1 cellular context compared by ENCODE assay signal in genomic region chr14:45254771-45255170, GRCh38.
TF ChIP-seq lines count a peak whose summit lies in the region.

No MANE protein-coding gene starts in this region.

TF ChIP-seq in HepG2, 621 proteins besides CTCF, POLR2A, EP300 and RAD21:
- TF ChIP-seq NCOA1 (CRISPR knock-in tag; IDR thresholded peaks at IDR 0.05) = no peak
- no peak for TF ChIP-seq NFE2 (CRISPR knock-in tag; IDR thresholded peaks at IDR 0.05)
- no peak for TF ChIP-seq ZFAT (CRISPR knock-in tag; conservative IDR thresholded peaks at IDR 0.05)
- TF ChIP-seq RXRA (CRISPR knock-in tag; IDR thresholded peaks at IDR 0.05) = no peak
- TF ChIP-seq POGK (CRISPR knock-in tag; conservative IDR thresholded peaks at IDR 0.05) = no peak
- no peak for TF ChIP-seq ZNF33B (CRISPR knock-in tag; IDR thresholded peaks at IDR 0.05)
- no peak for TF ChIP-seq UBTF (CRISPR knock-in tag; IDR thresholded peaks at IDR 0.05)
